8 cellular contexts compared by ENCODE assay signal in the genomic region with DNA sequence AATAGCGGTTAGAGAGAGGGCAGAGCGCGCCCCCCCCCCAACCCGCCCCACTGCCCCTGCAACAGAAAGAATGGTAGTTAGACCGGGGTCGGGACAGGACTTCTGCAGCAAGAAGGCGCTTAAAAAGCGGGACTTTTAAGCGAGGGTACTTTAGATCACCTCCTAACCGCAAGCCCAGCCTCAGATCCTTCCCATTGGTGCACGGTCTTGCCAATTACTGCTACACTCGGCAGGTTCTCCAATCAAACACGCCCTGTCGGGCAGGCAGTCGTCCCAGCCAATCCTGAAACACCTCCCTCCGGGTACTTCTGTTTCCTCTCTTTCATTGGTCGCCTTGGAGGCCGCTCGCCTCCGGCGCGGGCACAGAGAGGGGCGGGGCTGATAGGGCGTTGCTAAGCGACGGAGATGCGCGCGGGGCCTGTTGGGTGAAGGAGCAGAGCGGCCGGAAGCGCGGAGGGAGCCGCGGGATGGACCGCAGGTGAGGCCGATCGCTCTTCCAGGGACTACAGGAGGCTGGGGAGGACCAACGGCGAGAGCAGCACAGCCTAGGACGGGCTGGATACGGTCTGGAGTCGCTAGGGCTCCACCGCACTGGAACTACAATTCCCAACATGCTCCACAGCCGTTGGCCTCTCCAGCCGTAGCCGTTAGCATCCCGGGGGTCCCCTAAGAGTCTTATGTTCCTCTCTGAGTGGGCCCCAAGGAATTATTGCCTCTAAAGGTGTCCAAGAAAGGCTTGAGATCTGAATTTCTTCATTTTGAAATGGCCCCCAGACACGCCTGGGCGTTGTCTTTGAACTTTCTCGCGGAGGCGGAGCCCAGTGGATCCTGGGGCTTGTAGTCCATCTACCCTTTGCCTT. TPM values are rescaled to one million over a fixed set of nuclear protein-coding genes. Genes with fewer than 3 reads are reported as not detected.
DNase-seq lines count a peak whose midpoint lies in the region; ATAC-seq and TF ChIP-seq lines count a peak whose summit lies in the region.

A gene (plus strand): TSS at position 428 of the 860 bp plus-strand sequence. CDS start 40 bp downstream, at position 468.

- TF ChIP-seq CTCF in VCaP (conservative IDR thresholded peaks at IDR 0.05) (no peak), breast epithelium (IDR thresholded peaks at IDR 0.05) (no peak)

- H3K36me3 ChIP-seq in ACC112 (ENCODE audit: insufficient read depth, low read length) (0 out of 2 replicates have a peak, but pooled peaks cover 6% of the 10 kb centered on the region), breast epithelium (peaks cover 4% of the 10 kb centered on the region), skeletal muscle tissue (ENCODE audit: control insufficient read depth in 3 of 3, insufficient read depth in 3 of 3, low read length in 3 of 3) (peaks cover 17 to 20% (median 17%) of the 10 kb centered on the region in 3 donors)

- TF ChIP-seq POLR2A in breast epithelium (IDR thresholded peaks at IDR 0.05), result peak; percentile 84

- H3K9me3 ChIP-seq in breast epithelium (no peaks in the 10 kb centered on the region), iPS-18c (ENCODE audit: control insufficient read depth, insufficient read depth, low read length) (no peaks in the 10 kb centered on the region), skeletal muscle tissue (ENCODE audit: control insufficient read depth in 3 of 3, low read length in 3 of 3) (no peaks in the 10 kb centered on the region)

- intact Hi-C loops in breast epithelium (cut with DNase I; ENCODE audit: low total_unique reads), result no loop called here

- H3K4me3 ChIP-seq in ACC112 (ENCODE audit: low read depth, low read length), result peak within 1 kb of the TSS; percentile 93
- peak within 1 kb of the TSS; percentile 76 to 92 (median 79) for H3K4me3 ChIP-seq in breast epithelium
- H3K4me3 ChIP-seq in iPS-18c (ENCODE audit: insufficient read depth, low read depth, low read length), result peak within 1 kb of the TSS; percentile 100
- peak within 1 kb of the TSS; percentile 98 to 100 (median 100) for H3K4me3 ChIP-seq in skeletal muscle tissue (ENCODE audit: low read length in 3 of 3)

- peak within 1 kb of the TSS; percentile 93 to 100 (median 95) for H3K9ac ChIP-seq in skeletal muscle tissue (ENCODE audit: low read depth in 1 of 3, low read length in 3 of 3)

- peak within 1 kb of the TSS; percentile 95 for H3K27ac ChIP-seq in ACC112 (ENCODE audit: low read depth, low read length)
- peak within 1 kb of the TSS; percentile 85 for H3K27ac ChIP-seq in VCaP
- H3K27ac ChIP-seq in breast epithelium, result peak within 1 kb of the TSS; percentile 98
- H3K27ac ChIP-seq in skeletal muscle tissue (ENCODE audit: low read depth, low read length), result peak within 1 kb of the TSS; percentile 99

- DNase-seq in NCI-H2196 treated with DMSO at 0.1 percent for 48 hours (lab: John Stamatoyannopoulos, UW; ENCODE audit: unreplicated experiment) (peak; percentile 95), breast epithelium (ENCODE audit: low spot score in 2 of 2) (peak; percentile 99 to 100)

- H3K4me1 ChIP-seq in ACC112 (ENCODE audit: control insufficient read depth, insufficient read depth, low read length, unreplicated experiment) (peaks cover 22% of the 10 kb centered on the region), breast epithelium (peaks cover 0 to 8% of the 10 kb centered on the region in 2 donors), skeletal muscle tissue (ENCODE audit: control insufficient read depth in 3 of 3, insufficient read depth in 3 of 3, low read length in 3 of 3) (peaks cover 32 to 49% (median 35%) of the 10 kb centered on the region in 3 donors)

- ATAC-seq in GM18870 (IDR thresholded peaks at IDR 0.05; ENCODE audit: unreplicated experiment) (peak; percentile 95), HG03135 (IDR thresholded peaks at IDR 0.05; ENCODE audit: unreplicated experiment) (peak; percentile 94)

- peak within 1 kb of the TSS; percentile 71 for H2AFZ ChIP-seq in ACC112 (ENCODE audit: low read length, unreplicated experiment)

- H3K27me3 ChIP-seq in ACC112 (ENCODE audit: insufficient read depth, low read length) (no peaks in the 10 kb centered on the region), breast epithelium (no peaks in the 10 kb centered on the region), skeletal muscle tissue (ENCODE audit: control insufficient read depth in 3 of 3, insufficient read depth in 3 of 3, low read length in 3 of 3) (no peaks in the 10 kb centered on the region)

- peaks cover 12% of the 10 kb centered on the region for H3K79me2 ChIP-seq in ACC112 (ENCODE audit: control insufficient read depth, insufficient read depth, low read length, unreplicated experiment)

RNA-seq across cellular contexts. Expression of the gene that starts here (rescaled TPM):
- total RNA-seq in breast epithelium (1 to 10 TPM; 5.7 to 6.4 (median 6.2) TPM), skeletal muscle tissue (1.0 TPM)

Comparison
In these comparisons a context has a peak if more than half of its experiments do, and no peak if none do; other contexts are left out.
1. Peak in every context shown above with its lines: DNase-seq, ATAC-seq, H3K4me3 ChIP-seq and H3K27ac ChIP-seq.